13 cellular contexts compared by ENCODE assay signal in the genomic region with DNA sequence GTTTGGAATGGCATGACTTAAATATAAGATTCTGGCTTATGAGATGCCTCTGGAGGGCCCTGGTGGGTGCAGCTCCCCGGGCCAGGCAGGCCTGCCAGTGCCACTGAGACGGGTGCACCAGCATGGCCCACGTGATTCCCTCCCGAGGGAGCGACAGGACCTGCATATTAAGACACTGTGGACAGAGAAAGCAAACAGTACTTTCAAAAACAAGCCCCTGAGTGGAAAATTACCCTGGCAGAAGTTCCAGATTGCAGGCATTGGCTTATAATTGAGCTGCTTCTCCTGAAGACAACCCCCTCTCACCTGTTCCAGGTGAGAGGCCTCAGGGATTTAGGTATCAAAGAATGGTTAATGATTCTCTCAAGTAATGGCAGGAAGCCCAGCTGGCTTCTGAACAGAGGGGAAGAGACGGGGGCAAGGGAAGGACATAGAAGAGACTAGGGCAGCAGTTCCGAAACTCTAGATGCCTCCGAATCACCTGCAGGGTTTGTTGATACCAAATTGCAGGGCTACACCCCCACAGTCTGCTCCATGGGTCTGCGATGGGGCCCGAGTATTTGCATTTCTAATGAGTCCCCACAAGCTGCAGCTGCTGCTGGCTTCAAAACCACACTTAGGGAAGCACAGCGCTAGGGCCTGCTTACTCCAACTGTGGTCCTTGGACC.
A peak's percentile ranks its signal among the peaks of the same experiment; 100 is the strongest.
DNase-seq lines count a peak whose midpoint lies in the region.
"Had no signal": no experiment of that assay in that cellular context is flagged by ENCODE, and none has a peak within 500 bp of the region (broad histone marks: within the 10 kb centered on the region; RNA-seq: fewer than 3 reads in every experiment).

No MANE protein-coding gene starts in this region.

- H3K4me2 ChIP-seq in mesendoderm (ENCODE audit: low read length): no peak overlapping the region

- H3K18ac ChIP-seq in mesendoderm (ENCODE audit: low read length): no peak overlapping the region

- H4K8ac ChIP-seq in mesendoderm (ENCODE audit: low read depth, low read length): no peak overlapping the region

- H3K9ac ChIP-seq in mesendoderm (ENCODE audit: low read length): no peak overlapping the region

- no peak overlapping the region for H3K23ac ChIP-seq in mesendoderm (ENCODE audit: low read length)

- H3K36me3 ChIP-seq in mesendoderm (ENCODE audit: control insufficient read depth, insufficient read depth, low read length): no peaks in the 10 kb centered on the region
- H3K36me3 ChIP-seq: ovary had no signal

- peak; percentile 4 for DNase-seq in NCI-H2107 treated with DMSO at 0.1 percent for 48 hours (lab: John Stamatoyannopoulos, UW; ENCODE audit: unreplicated experiment)
- no peak for DNase-seq in NCI-H2107 (lab: John Stamatoyannopoulos, UW)
- DNase-seq in anterior cingulate cortex (lab: John Stamatoyannopoulos, UW): peak in 56 of 58 donors; percentile 7 to 93 (median 78)
- DNase-seq in medulla oblongata (ENCODE audit: extremely low spot score): peak; percentile 94
- no peak for DNase-seq in activated CD4-positive, alpha-beta T cell treated with anti-CD3 and anti-CD28 coated beads for 1 hour
- no peak for DNase-seq in retina
- DNase-seq in mesendoderm: no peak
- DNase-seq in activated CD4-positive, alpha-beta T cell treated with anti-CD3 and anti-CD28 coated beads, Interleukin-2, amount 50 U/mL, for 48 hours: no peak
- DNase-seq: activated CD8-positive, alpha-beta T cell treated with anti-CD3 and anti-CD28 coated beads for 36 hours; activated naive CD8-positive, alpha-beta T cell treated with anti-CD3 and anti-CD28 coated beads, Interleukin-2, amount 50 U/mL, for 24 hours; EL; ovary; SW 1271 had no signal

- no peak overlapping the region for H2BK15ac ChIP-seq in mesendoderm (replicated peaks; ENCODE audit: low read depth)

- H4K5ac ChIP-seq in mesendoderm (ENCODE audit: low read length): no peak overlapping the region

- no peak overlapping the region for H3K4me3 ChIP-seq in mesendoderm (ENCODE audit: low read length)
- H3K4me3 ChIP-seq: ovary had no signal

- no peak overlapping the region for H3K4ac ChIP-seq in mesendoderm (ENCODE audit: low read depth, low read length)

- no peak overlapping the region for H2BK120ac ChIP-seq in mesendoderm (ENCODE audit: low read depth, low read length)

- H3K56ac ChIP-seq in mesendoderm (ENCODE audit: low read length): no peak overlapping the region

- H2AK5ac ChIP-seq in mesendoderm (ENCODE audit: low read length): no peak overlapping the region

- no peaks in the 10 kb centered on the region for H3K27me3 ChIP-seq in mesendoderm (ENCODE audit: insufficient read depth, low read length, poor library complexity)
- H3K27me3 ChIP-seq: ovary had no signal

- H3K27ac ChIP-seq in mesendoderm (ENCODE audit: low read depth, low read length): no peak overlapping the region
- H3K27ac ChIP-seq: ovary had no signal

- H2BK5ac ChIP-seq in mesendoderm (ENCODE audit: low read length): no peak overlapping the region

- no peaks in the 10 kb centered on the region for H3K79me1 ChIP-seq in mesendoderm (ENCODE audit: low read length)

- whole genome bisulfite sequencing in mesendoderm (ENCODE audit: extremely low coverage, insufficient coverage, low lambda C conversion rate): no CpG with 5 or more reads among the region's 11 CpGs

- no peaks in the 10 kb centered on the region for H3K79me2 ChIP-seq in mesendoderm (ENCODE audit: control insufficient read depth, insufficient read depth, low read length)

- peaks cover 2% of the 10 kb centered on the region for H3K4me1 ChIP-seq in mesendoderm (ENCODE audit: control insufficient read depth, low read depth, low read length)

Comparison
In these comparisons a context has a peak if more than half of its experiments do, and no peak if none do; other contexts are left out.
1. DNase-seq: peak in NCI-H2107 treated with DMSO at 0.1 percent for 48 hours (single experiment), anterior cingulate cortex (56 of 58) and medulla oblongata (single experiment); none in NCI-H2107 (single experiment), activated CD4-positive, alpha-beta T cell treated with anti-CD3 and anti-CD28 coated beads for 1 hour (single experiment), retina (single experiment), mesendoderm (single experiment) and activated CD4-positive, alpha-beta T cell treated with anti-CD3 and anti-CD28 coated beads, Interleukin-2, amount 50 U/mL, for 48 hours (0 of 2).